Comparison of ENCODE assay signal across 24 cellular contexts in genomic region chr3:116028157-116028556, GRCh38.
"Had no signal": no experiment of that assay in that cellular context is flagged by ENCODE, and none has a peak within 500 bp of the region (broad histone marks: within the 10 kb centered on the region; RNA-seq: fewer than 3 reads in every experiment).

No MANE protein-coding gene starts in this region.

- H3K4me3 ChIP-seq: neural progenitor cell, ovary, psoas muscle, right lobe of liver, sigmoid colon, stomach, thoracic aorta, thyroid gland, tibial nerve, upper lobe of left lung, vagina had no signal

- H3K27ac ChIP-seq: neural progenitor cell, ovary, parathyroid adenoma, psoas muscle, right lobe of liver, sigmoid colon, stomach, thoracic aorta, thyroid gland, tibial nerve, upper lobe of left lung, vagina had no signal

- H3K9ac ChIP-seq: neural progenitor cell, parathyroid adenoma had no signal

- H2AFZ ChIP-seq: neural progenitor cell, parathyroid adenoma had no signal

- DNase-seq: occipital lobe; ovary; posterior cingulate gyrus; psoas muscle; right cardiac atrium; right lobe of liver; sigmoid colon; small intestine; stimulated activated CD4-positive, alpha-beta T cell treated with anti-CD3 and anti-CD28 coated beads, Interleukin-15, amount 100 ng/mL, for 24 hours; stimulated activated CD4-positive, alpha-beta T cell treated with anti-CD3 and anti-CD28 coated beads, Interleukin-2, amount 100 ng/mL, for 24 hours; stimulated activated CD4-positive, alpha-beta T cell treated with anti-CD3 and anti-CD28 coated beads, Interleukin-2, amount 100 ng/mL, for 48 hours; stimulated activated CD4-positive, alpha-beta T cell treated with anti-CD3 and anti-CD28 coated beads, Interleukin-4, amount 100 ng/mL, for 24 hours; stimulated activated naive B cell treated with anti-CD40 and anti-IgM and Interleukin-4, amounts not matched to agents 10 μg/mL and 1 μg/mL and 100 μg/mL, for 72 hours; stimulated activated naive CD4-positive, alpha-beta T cell treated with Interleukin-2 at 50 U/mL for 16 hours; stomach; thyroid gland; trophoblast cell; upper lobe of left lung had no signal

- H3K27me3 ChIP-seq: neural progenitor cell, ovary, right lobe of liver, sigmoid colon, stomach, thyroid gland, tibial nerve, upper lobe of left lung, vagina had no signal

- FAIRE-seq: small intestine had no signal

- H3K4me2 ChIP-seq: neural progenitor cell had no signal

- ATAC-seq: psoas muscle; right cardiac atrium; right lobe of liver; stimulated activated effector memory CD8-positive, alpha-beta T cell treated with anti-CD3 and anti-CD28 coated beads, Interleukin-12 subunit alpha, Interleukin-12 subunit beta, amount 100 ng/mL, for 72 hours; stimulated activated naive B cell treated with anti-CD40 and anti-IgM and Interleukin-4, amounts not matched to agents 10 μg/mL and 1 μg/mL and 100 μg/mL, for 72 hours had no signal

- H3K79me2 ChIP-seq: parathyroid adenoma had no signal

- H3K9me3 ChIP-seq: ovary, psoas muscle, right lobe of liver, sigmoid colon, stomach, thoracic aorta, thyroid gland, tibial nerve, upper lobe of left lung, vagina had no signal

- H3K4me1 ChIP-seq: parathyroid adenoma, psoas muscle, right lobe of liver, stomach, tibial nerve, upper lobe of left lung, vagina had no signal

- H3K36me3 ChIP-seq: neural progenitor cell, ovary, right lobe of liver, sigmoid colon, stomach, thoracic aorta, thyroid gland, tibial nerve, upper lobe of left lung, vagina had no signal
